In the genomic region with DNA sequence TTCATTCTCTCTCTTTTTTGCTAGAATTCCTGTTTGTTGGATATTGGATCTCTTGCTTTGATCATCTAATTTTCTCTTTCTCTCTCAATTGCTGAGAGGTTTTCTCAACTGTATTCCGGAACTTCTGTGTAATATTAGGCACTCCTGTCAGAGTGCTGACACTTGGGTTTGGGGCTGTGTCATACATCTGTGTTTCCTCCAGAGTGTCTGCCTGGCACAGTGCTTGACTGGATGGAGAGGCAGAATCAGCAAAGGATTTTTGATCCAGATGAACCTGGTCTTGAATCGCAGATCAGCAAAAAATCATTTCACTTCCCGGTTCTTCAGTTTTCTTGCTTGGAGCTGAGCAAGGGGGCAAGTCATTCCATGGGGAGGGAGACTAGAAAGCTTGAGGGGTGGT, we compare ENCODE assay signal across 31 cellular contexts.
A peak's percentile ranks its signal among the peaks of the same experiment; 100 is the strongest.
DNase-seq lines count a peak whose midpoint lies in the region; ATAC-seq and TF ChIP-seq lines count a peak whose summit lies in the region.
"Had no signal": no experiment of that assay in that cellular context is flagged by ENCODE, and none has a peak within 500 bp of the region (broad histone marks: within the 10 kb centered on the region; RNA-seq: fewer than 3 reads in every experiment).

No MANE protein-coding gene starts in this region.

- H3K9me3 ChIP-seq in DOHH2 (ENCODE audit: control insufficient read depth, insufficient read depth, low read length): peaks cover 23% of the 10 kb centered on the region
- H3K9me3 ChIP-seq: gastrocnemius medialis, MG63, pancreas had no signal

- H3K27ac Mint-ChIP-seq in effector memory CD8-positive, alpha-beta T cell: peak overlapping the region; percentile 11 to 28
- no peak overlapping the region for H3K27ac Mint-ChIP-seq in stimulated activated naive CD8-positive, alpha-beta T cell treated with anti-CD3 and anti-CD28 coated beads, Interleukin-15, amount 100 ng/mL, for 72 hours
- H3K27ac Mint-ChIP-seq: activated naive CD4-positive, alpha-beta T cell treated with anti-CD3 and anti-CD28 coated beads, Interleukin-2, amount 10 ng/mL, durations not matched to agents 7 days and 5 days; CD4-positive, alpha-beta T cell; T-helper 1 cell treated with Interleukin-12 subunit alpha and Interleukin-12 subunit beta and Interleukin-4 antibody, amounts not matched to agents 30 μg/mL and 1 μg/mL, for 36 hours had no signal

- peak overlapping the region; percentile 84 for H3K27ac ChIP-seq in DOHH2 (ENCODE audit: low read depth, low read length)
- H3K27ac ChIP-seq: 22Rv1, breast epithelium, pancreas, SK-N-MC had no signal

- peaks cover 3 to 8% of the 10 kb centered on the region in 2 donors for H3K9me3 Mint-ChIP-seq in effector memory CD8-positive, alpha-beta T cell
- peaks cover 26 to 36% of the 10 kb centered on the region in 2 donors for H3K9me3 Mint-ChIP-seq in stimulated activated naive CD8-positive, alpha-beta T cell treated with anti-CD3 and anti-CD28 coated beads, Interleukin-15, amount 100 ng/mL, for 72 hours

- H3K4me1 ChIP-seq in DOHH2 (ENCODE audit: control insufficient read depth, low read length): peaks cover 61% of the 10 kb centered on the region
- H3K4me1 ChIP-seq: breast epithelium, gastrocnemius medialis, pancreas had no signal

- no peak overlapping the region for H3K4me3 Mint-ChIP-seq in effector memory CD8-positive, alpha-beta T cell
- no peak overlapping the region for H3K4me3 Mint-ChIP-seq in stimulated activated naive CD8-positive, alpha-beta T cell treated with anti-CD3 and anti-CD28 coated beads, Interleukin-15, amount 100 ng/mL, for 72 hours
- H3K4me3 Mint-ChIP-seq: activated naive CD4-positive, alpha-beta T cell treated with anti-CD3 and anti-CD28 coated beads, Interleukin-2, amount 10 ng/mL, durations not matched to agents 7 days and 5 days; CD4-positive, alpha-beta T cell; neural crest cell; T-helper 1 cell treated with Interleukin-12 subunit alpha and Interleukin-12 subunit beta and Interleukin-4 antibody, amounts not matched to agents 30 μg/mL and 1 μg/mL, for 36 hours had no signal

- H3K27me3 Mint-ChIP-seq in effector memory CD8-positive, alpha-beta T cell: peaks cover 0 to 6% of the 10 kb centered on the region in 2 donors
- H3K27me3 Mint-ChIP-seq in stimulated activated naive CD8-positive, alpha-beta T cell treated with anti-CD3 and anti-CD28 coated beads, Interleukin-15, amount 100 ng/mL, for 72 hours: no peaks in the 10 kb centered on the region
- H3K27me3 Mint-ChIP-seq: activated naive CD4-positive, alpha-beta T cell treated with anti-CD3 and anti-CD28 coated beads, Interleukin-2, amount 10 ng/mL, durations not matched to agents 7 days and 5 days; CD4-positive, alpha-beta T cell had no signal

- no peaks in the 10 kb centered on the region for H3K79me2 ChIP-seq in DOHH2 (ENCODE audit: control insufficient read depth, low read length)

- no peak for ATAC-seq in effector memory CD8-positive, alpha-beta T cell (replicated peaks)
- ATAC-seq in sciatic nerve (peak; percentile 73), GM21723 (IDR thresholded peaks at IDR 0.05; ENCODE audit: unreplicated experiment) (no peak)
- ATAC-seq in stimulated activated naive CD8-positive, alpha-beta T cell treated with anti-CD3 and anti-CD28 coated beads, Interleukin-15, amount 100 ng/mL, for 72 hours: no peak
- ATAC-seq: activated T-cell treated with anti-CD3 and anti-CD28 coated beads, Interleukin-2, amount 50 U/mL, for 72 hours had no signal

- no peaks in the 10 kb centered on the region for H3K36me3 ChIP-seq in DOHH2 (ENCODE audit: control insufficient read depth, low read length)
- H3K36me3 ChIP-seq: breast epithelium, gastrocnemius medialis, MG63, pancreas, spleen had no signal

- peak; percentile 28 for DNase-seq in DMS79 treated with DMSO at 0.1 percent for 48 hours (lab: John Stamatoyannopoulos, UW)
- no peak for DNase-seq in DMS79 (lab: John Stamatoyannopoulos, UW)
- DNase-seq in effector memory CD8-positive, alpha-beta T cell: no peak
- no peak for DNase-seq in sciatic nerve (ENCODE audit: low spot score)
- no peak for DNase-seq in activated effector memory CD4-positive, alpha-beta T cell treated with Interleukin-2 at 50 U/mL for 16 hours
- DNase-seq in stimulated activated naive CD8-positive, alpha-beta T cell treated with anti-CD3 and anti-CD28 coated beads, Interleukin-15, amount 100 ng/mL, for 72 hours: no peak
- DNase-seq: activated CD4-positive, alpha-beta T cell treated with anti-CD3 and anti-CD28 coated beads, Interleukin-2, amount 50 U/mL, for 4 hours; activated CD4-positive, CD25-positive, alpha-beta regulatory T cell; activated naive CD4-positive, alpha-beta T cell treated with anti-CD3 and anti-CD28 coated beads, Interleukin-2, amount 10 ng/mL, durations not matched to agents 7 days and 5 days; activated T-cell treated with anti-CD3 and anti-CD28 coated beads, Interleukin-2, amount 50 U/mL, for 72 hours; CD4-positive, alpha-beta T cell; H7; hippocampal formation; KG1; left cardiac atrium; mesendoderm; MG63; NCI-H1105; NCI-H187; pancreas; retina; spleen; trophoblast cell had no signal

- no peaks in the 10 kb centered on the region; the same call in 1 of the 2 replicates for H3K27me3 ChIP-seq in DOHH2 (ENCODE audit: control insufficient read depth, low read length)
- H3K27me3 ChIP-seq: breast epithelium, gastrocnemius medialis, MG63, pancreas, spleen had no signal

- H3K4me3 ChIP-seq in DOHH2 (ENCODE audit: low read length): peak overlapping the region; percentile 67
- H3K4me3 ChIP-seq: breast epithelium, gastrocnemius medialis, MG63, pancreas, SK-N-MC, spleen had no signal

- H3K9me2 ChIP-seq in DOHH2 (replicated peaks; ENCODE audit: control insufficient read depth, low read length): no peaks in the 10 kb centered on the region

- H3K4me2 ChIP-seq in DOHH2 (ENCODE audit: low read length): peak overlapping the region; percentile 87

- H4K20me1 ChIP-seq in DOHH2 (ENCODE audit: control insufficient read depth, insufficient read depth, low read depth, low read length): no peaks in the 10 kb centered on the region

- H3F3A ChIP-seq in DOHH2 (ENCODE audit: control insufficient read depth, insufficient read depth): peaks cover 17% of the 10 kb centered on the region

- no peak for TF ChIP-seq CTCF in DOHH2 (IDR thresholded peaks at IDR 0.05; ENCODE audit: low read depth, low read length, poor library complexity, severe bottlenecking)

- peaks cover 11 to 13% of the 10 kb centered on the region in 2 donors for H3K4me1 Mint-ChIP-seq in effector memory CD8-positive, alpha-beta T cell (ENCODE audit: low read depth in 2 of 2)
- peaks cover 29% of the 10 kb centered on the region for H3K4me1 Mint-ChIP-seq in stimulated activated naive CD8-positive, alpha-beta T cell treated with anti-CD3 and anti-CD28 coated beads, Interleukin-15, amount 100 ng/mL, for 72 hours

- H3K36me3 Mint-ChIP-seq in effector memory CD8-positive, alpha-beta T cell (ENCODE audit: insufficient read depth): no peaks in the 10 kb centered on the region

- intact Hi-C loops in sciatic nerve (cut with DNase I): no loop called here

Comparison
In these comparisons a context has a peak if more than half of its experiments do, and no peak if none do; other contexts are left out.
1. H3K27ac Mint-ChIP-seq: peak in effector memory CD8-positive, alpha-beta T cell (2 of 2); none in stimulated activated naive CD8-positive, alpha-beta T cell treated with anti-CD3 and anti-CD28 coated beads, Interleukin-15, amount 100 ng/mL, for 72 hours (0 of 2).